6 cellular contexts compared by ENCODE assay signal in genomic region chr1:36501911-36502310, GRCh38. TPM values are rescaled to one million over a fixed set of nuclear protein-coding genes. Genes with fewer than 3 reads are reported as not detected.
"Had no signal": no experiment of that assay in that cellular context is flagged by ENCODE, and none has a peak within 500 bp of the region (broad histone marks: within the 10 kb centered on the region; RNA-seq: fewer than 3 reads in every experiment).

No MANE protein-coding gene starts in this region.

RNA-seq across cellular contexts. Expression of gene CSF3R, which starts 19.2 kb away (rescaled TPM):
- total RNA-seq: activated B cell treated with CpG ODN at 0.5 μM for 24 hours; activated CD4-positive, alpha-beta memory T cell treated with anti-CD3 and anti-CD28 coated beads for 36 hours; activated CD8-positive, alpha-beta memory T cell treated with anti-CD3 and anti-CD28 coated beads for 36 hours; activated CD8-positive, alpha-beta memory T cell treated with anti-CD3 and anti-CD28 coated beads, Interleukin-2, amount 10 ng/mL, durations not matched to agents 7 days and 5 days; activated CD8-positive, alpha-beta T cell treated with anti-CD3 and anti-CD28 coated beads for 36 hours had no signal

RNA-seq across cellular contexts. Expression of gene OSCP1, which starts 51.7 kb away (rescaled TPM):
- total RNA-seq: T-helper 1 cell treated with Interleukin-12 subunit alpha and Interleukin-12 subunit beta and Interleukin-4 antibody, amounts not matched to agents 30 ng/mL and 1 ng/mL, for 36 hours had no signal
